Comparison of ENCODE assay signal across 8 cellular contexts in the genomic region with DNA sequence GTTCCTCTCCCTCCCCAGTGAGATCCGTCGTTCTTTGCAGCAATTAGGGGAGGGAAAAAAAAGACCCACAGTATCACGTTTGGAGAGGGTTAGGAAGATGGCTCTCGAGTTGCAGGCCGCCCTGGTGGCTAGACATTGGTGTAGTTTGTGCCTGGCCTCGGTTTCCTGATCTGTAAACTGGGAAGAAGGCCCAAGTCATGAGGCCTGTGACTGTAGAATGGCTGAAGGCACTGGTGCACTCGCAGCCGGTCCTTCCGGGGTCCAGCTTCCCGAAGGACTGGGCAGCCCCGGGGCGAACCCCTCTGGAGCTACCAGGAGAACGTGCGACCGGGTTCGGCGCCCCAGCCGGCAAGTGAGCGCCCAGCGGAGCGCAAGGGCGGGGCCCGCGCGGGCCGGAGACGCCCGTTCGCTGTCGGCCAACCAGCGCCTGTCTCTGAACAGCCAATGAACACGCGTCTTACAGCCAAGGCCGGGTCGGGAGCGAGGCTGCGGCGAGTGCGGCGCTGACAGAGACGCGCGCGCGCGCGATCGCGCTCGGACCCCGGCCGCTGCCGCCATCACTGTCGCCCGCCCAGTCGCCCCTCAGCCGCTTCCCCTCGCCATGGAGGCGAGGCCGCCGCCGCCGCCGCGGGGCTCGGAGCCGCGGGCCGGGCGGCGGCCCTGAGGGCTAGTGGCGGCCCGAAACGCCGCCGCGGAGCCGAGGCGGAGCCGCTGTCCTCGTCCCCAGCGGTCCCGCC. TPM values are rescaled to one million over a fixed set of nuclear protein-coding genes. Genes with fewer than 3 reads are reported as not detected.
DNase-seq lines count a peak whose midpoint lies in the region; ATAC-seq lines count a peak whose summit lies in the region.

A gene with protein sequence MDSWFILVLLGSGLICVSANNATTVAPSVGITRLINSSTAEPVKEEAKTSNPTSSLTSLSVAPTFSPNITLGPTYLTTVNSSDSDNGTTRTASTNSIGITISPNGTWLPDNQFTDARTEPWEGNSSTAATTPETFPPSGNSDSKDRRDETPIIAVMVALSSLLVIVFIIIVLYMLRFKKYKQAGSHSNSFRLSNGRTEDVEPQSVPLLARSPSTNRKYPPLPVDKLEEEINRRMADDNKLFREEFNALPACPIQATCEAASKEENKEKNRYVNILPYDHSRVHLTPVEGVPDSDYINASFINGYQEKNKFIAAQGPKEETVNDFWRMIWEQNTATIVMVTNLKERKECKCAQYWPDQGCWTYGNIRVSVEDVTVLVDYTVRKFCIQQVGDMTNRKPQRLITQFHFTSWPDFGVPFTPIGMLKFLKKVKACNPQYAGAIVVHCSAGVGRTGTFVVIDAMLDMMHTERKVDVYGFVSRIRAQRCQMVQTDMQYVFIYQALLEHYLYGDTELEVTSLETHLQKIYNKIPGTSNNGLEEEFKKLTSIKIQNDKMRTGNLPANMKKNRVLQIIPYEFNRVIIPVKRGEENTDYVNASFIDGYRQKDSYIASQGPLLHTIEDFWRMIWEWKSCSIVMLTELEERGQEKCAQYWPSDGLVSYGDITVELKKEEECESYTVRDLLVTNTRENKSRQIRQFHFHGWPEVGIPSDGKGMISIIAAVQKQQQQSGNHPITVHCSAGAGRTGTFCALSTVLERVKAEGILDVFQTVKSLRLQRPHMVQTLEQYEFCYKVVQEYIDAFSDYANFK (plus strand): TSS at position 472 of the 737 bp plus-strand sequence. CDS start 90,797 bp downstream, outside the sequence.

- H3K27ac Mint-ChIP-seq in memory B cell: peak within 1 kb of the TSS; percentile 89

- H3K27ac ChIP-seq in effector memory CD4-positive, alpha-beta T cell (ENCODE audit: insufficient read depth, low read length, poor library complexity, severe bottlenecking): peak within 1 kb of the TSS; percentile 57

- peaks cover 4% of the 10 kb centered on the region for H3K27me3 Mint-ChIP-seq in memory B cell

- POLR2A ChIA-PET in activated CD8-positive, alpha-beta memory T cell treated with anti-CD3 and anti-CD28 coated beads for 36 hours (lab: Charles Lee): interaction anchor here (0.6 to 1.9 kb wide), 4 partner anchors 29 to 113 kb away, joined by 3 to 6 read pairs (median 4); no protein-coding TSS in a partner anchor

- no peaks in the 10 kb centered on the region for H3K27me3 ChIP-seq in effector memory CD4-positive, alpha-beta T cell (replicated peaks; ENCODE audit: control insufficient read depth, insufficient read depth, low read length, poor library complexity, severe bottlenecking)

- H3K4me3 Mint-ChIP-seq in memory B cell: peak within 1 kb of the TSS; percentile 95

- no peaks in the 10 kb centered on the region for H3K36me3 Mint-ChIP-seq in memory B cell

- H3K4me3 ChIP-seq in effector memory CD4-positive, alpha-beta T cell (ENCODE audit: insufficient read depth, low read depth, low read length, poor library complexity, severe bottlenecking): peak within 1 kb of the TSS; percentile 88

- H3K9me3 ChIP-seq in effector memory CD4-positive, alpha-beta T cell (ENCODE audit: control insufficient read depth, low read length): no peaks in the 10 kb centered on the region

- H3K4me1 ChIP-seq in effector memory CD4-positive, alpha-beta T cell (ENCODE audit: control insufficient read depth, insufficient read depth, low read length, poor library complexity, severe bottlenecking): peaks cover 23% of the 10 kb centered on the region

- DNase-seq in CMK (ENCODE audit: low read depth) (peak; percentile 92), HS-5 (ENCODE audit: low read depth) (peak; percentile 59), NOMO-1 (lab: John Stamatoyannopoulos, UW; ENCODE audit: unreplicated experiment in 2 of 2) (peak; percentile 82 to 90), memory B cell (ENCODE audit: low spot score in 2 of 2) (peak; percentile 88 to 91)
- peak; percentile 76 to 84 (median 84) for DNase-seq in effector memory CD4-positive, alpha-beta T cell
- peak; percentile 84 for DNase-seq in stimulated activated CD8-positive, alpha-beta memory T cell treated with anti-CD3 and anti-CD28 coated beads, Interleukin-12 subunit alpha, Interleukin-12 subunit beta, amount 100 ng/mL, for 1 hour (ENCODE audit: low read depth)

- H3K9me3 Mint-ChIP-seq in memory B cell: no peaks in the 10 kb centered on the region

- CTCF ChIA-PET in activated CD8-positive, alpha-beta memory T cell treated with anti-CD3 and anti-CD28 coated beads for 36 hours (lab: Charles Lee): interaction anchor here (0.6 to 1.0 kb wide), 2 partner anchors 34 to 111 kb away, joined by 3 read pairs; no protein-coding TSS in a partner anchor

- no peaks in the 10 kb centered on the region for H3K36me3 ChIP-seq in effector memory CD4-positive, alpha-beta T cell (ENCODE audit: control insufficient read depth, insufficient read depth, low read length)

- ATAC-seq in GM19468 (IDR thresholded peaks at IDR 0.05; ENCODE audit: extremely low read depth, unreplicated experiment) (peak; percentile 88), memory B cell (ENCODE audit: low read depth) (peak; percentile 93)

- H3K4me1 Mint-ChIP-seq in memory B cell: peaks cover 37% of the 10 kb centered on the region

RNA-seq across cellular contexts. Expression of the gene that starts here (rescaled TPM):
- 10 to 100 TPM; 47.7 to 48.4 TPM for total RNA-seq in activated CD8-positive, alpha-beta memory T cell treated with anti-CD3 and anti-CD28 coated beads for 36 hours

Comparison
In these comparisons a context has a peak if more than half of its experiments do, and no peak if none do; other contexts are left out.
1. Peak in every context shown above with its lines: DNase-seq, ATAC-seq, H3K4me3 ChIP-seq and H3K27ac ChIP-seq.